ENCODE assay signal across 1 cellular context in genomic region chr16:87765473-87765775, GRCh38.
TF ChIP-seq lines count a peak whose summit lies in the region.

No MANE protein-coding gene starts in this region.

TF ChIP-seq in GM23338, 12 proteins besides CTCF, POLR2A, EP300 and RAD21 (continued from another document):
- TF ChIP-seq ZNF462 (CRISPR knock-in tag; IDR thresholded peaks at IDR 0.05), result no peak
